11 cellular contexts compared by ENCODE assay signal in the genomic region with DNA sequence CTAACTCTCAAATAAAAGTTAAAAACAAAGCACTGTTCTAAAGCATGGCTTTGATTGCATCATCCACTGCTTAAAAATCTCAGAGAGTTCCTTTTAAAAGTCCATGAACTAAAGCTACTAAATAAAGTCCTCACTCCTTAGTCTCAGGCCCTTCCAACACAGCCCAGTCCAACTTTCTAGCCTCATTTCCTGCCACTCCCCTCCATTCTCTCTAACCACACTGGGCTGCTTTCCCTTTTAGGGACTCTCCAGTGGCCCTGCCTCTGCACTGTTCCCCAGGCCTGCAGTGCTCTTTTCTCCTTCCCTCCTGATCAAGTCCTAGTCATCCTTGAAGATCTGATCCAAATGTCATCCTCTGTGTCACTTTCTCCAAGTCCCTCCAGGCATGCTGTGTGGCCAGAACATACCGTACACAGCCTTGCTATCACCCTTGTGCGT. TPM values are rescaled to one million over a fixed set of nuclear protein-coding genes. Genes with fewer than 3 reads are reported as not detected.
DNase-seq lines count a peak whose midpoint lies in the region; ATAC-seq, FAIRE-seq and TF ChIP-seq lines count a peak whose summit lies in the region.
"Had no signal": no experiment of that assay in that cellular context is flagged by ENCODE, and none has a peak within 500 bp of the region (broad histone marks: within the 10 kb centered on the region; RNA-seq: fewer than 3 reads in every experiment).

No MANE protein-coding gene starts in this region.

- H3K4me1 ChIP-seq in lower lobe of right lung, result no peaks in the 10 kb centered on the region
- no peaks in the 10 kb centered on the region for H3K4me1 ChIP-seq in small intestine (ENCODE audit: control insufficient read depth in 2 of 2, insufficient read depth in 1 of 2, low read depth in 1 of 2, low read length in 1 of 2)

- H3K9me3 Mint-ChIP-seq in chondrocyte (ENCODE audit: low read depth) (no peaks in the 10 kb centered on the region), T-cell (no peaks in the 10 kb centered on the region)

- no peak for FAIRE-seq in small intestine (lab: Jason Lieb, UNC)

- ATAC-seq in lower lobe of right lung (peak; percentile 59 to 66), T-cell (replicated peaks in 1 of 4) (no peak), HG02623 (IDR thresholded peaks at IDR 0.05; ENCODE audit: unreplicated experiment) (no peak)
- ATAC-seq: activated CD4-positive, CD25-positive, alpha-beta regulatory T cell treated with anti-CD3 and anti-CD28 coated beads, Interleukin-2, amount 50 U/mL, for 24 hours had no signal

- H3K4me3 ChIP-seq in AG04449 (ENCODE audit: low read depth, low read length) (no peak overlapping the region), lower lobe of right lung (no peak overlapping the region), small intestine (ENCODE audit: low read depth in 1 of 2, low read length in 2 of 2) (no peak overlapping the region)
- H3K4me3 ChIP-seq: BLaER1 treated with 17β-estradiol and CSF1 and Interleukin-3, amounts not matched to agents 10 nM and 100 nM had no signal

- H3K9me3 ChIP-seq in lower lobe of right lung (no peaks in the 10 kb centered on the region), small intestine (ENCODE audit: control insufficient read depth, low read depth) (no peaks in the 10 kb centered on the region)
- H3K9me3 ChIP-seq: BLaER1 treated with 17β-estradiol and CSF1 and Interleukin-3, amounts not matched to agents 10 nM and 100 nM had no signal

- CTCF ChIA-PET in AG04449 (lab: Yijun Ruan, JAX) (interaction anchor here (1.0 to 7.3 kb wide), 3 partner anchors 9 to 391 kb away, joined by 3 to 102 read pairs (median 30); a partner anchor contains a TSS), T-cell (lab: Charles Lee) (no interaction called here)

- POLR2A ChIA-PET in AG04449 (lab: Yijun Ruan, JAX), result interaction anchor here (1.2 kb wide), 1 partner anchor 57 kb away, joined by 5 read pairs; a partner anchor contains a TSS
- POLR2A ChIA-PET in T-cell (lab: Charles Lee), result no interaction called here

- H3K27ac ChIP-seq in lower lobe of right lung, result no peak overlapping the region
- peak overlapping the region in 1 of 2 donors; percentile 0 for H3K27ac ChIP-seq in small intestine (ENCODE audit: low read depth in 1 of 2, low read length in 1 of 2)
- H3K27ac ChIP-seq: BLaER1 treated with 17β-estradiol and CSF1 and Interleukin-3, amounts not matched to agents 10 nM and 100 nM had no signal

- H3K27me3 ChIP-seq in lower lobe of right lung (ENCODE audit: low read depth), result no peaks in the 10 kb centered on the region
- H3K27me3 ChIP-seq in small intestine (ENCODE audit: control insufficient read depth in 2 of 2, insufficient read depth in 2 of 2, low read length in 2 of 2), result no peaks in the 10 kb centered on the region
- H3K27me3 ChIP-seq: BLaER1 treated with 17β-estradiol and CSF1 and Interleukin-3, amounts not matched to agents 10 nM and 100 nM had no signal

- H3K27me3 Mint-ChIP-seq in chondrocyte (ENCODE audit: low read depth) (no peaks in the 10 kb centered on the region), T-cell (peaks cover 0 to 5% of the 10 kb centered on the region in 2 donors)

- TF ChIP-seq CTCF in AG04449 (IDR thresholded peaks at IDR 0.05; ENCODE audit: insufficient read depth, low read length, missing control alignments) (no peak), chondrocyte (IDR thresholded peaks at IDR 0.05) (no peak), lower lobe of right lung (IDR thresholded peaks at IDR 0.05) (no peak)

- H3K36me3 ChIP-seq in lower lobe of right lung (no peaks in the 10 kb centered on the region), small intestine (ENCODE audit: control insufficient read depth in 2 of 2, insufficient read depth in 2 of 2, low read length in 2 of 2) (no peaks in the 10 kb centered on the region)
- H3K36me3 ChIP-seq: BLaER1 treated with 17β-estradiol and CSF1 and Interleukin-3, amounts not matched to agents 10 nM and 100 nM had no signal

- WGBS in small intestine, 3 donors, result 88 to 92% (median 90%) methylated on average over 2 of the region's 2 CpGs

- no peak overlapping the region for H3K4me3 Mint-ChIP-seq in chondrocyte (ENCODE audit: unreplicated experiment)
- no peak overlapping the region for H3K4me3 Mint-ChIP-seq in T-cell

- DNase-seq in AG04449 (ENCODE audit: low read depth, low spot score) (peak; percentile 45), LHCN-M2 (ENCODE audit: low read depth) (peak; percentile 29), chondrocyte (ENCODE audit: low spot score) (no peak), lower lobe of right lung (no peak), small intestine (no peak), epidermal melanocyte (ENCODE audit: insufficient read length, low spot score) (no peak), T-cell (no peak)
- DNase-seq: NCI-H774 had no signal

- peaks cover 27% of the 10 kb centered on the region for H3K4me1 Mint-ChIP-seq in chondrocyte (ENCODE audit: low read depth)
- no peaks in the 10 kb centered on the region for H3K4me1 Mint-ChIP-seq in T-cell

- H3K27ac Mint-ChIP-seq in chondrocyte (ENCODE audit: unreplicated experiment) (peak overlapping the region; percentile 94), T-cell (no peak overlapping the region)

- intact Hi-C loops in lower lobe of right lung (cut with DNase I), result no loop called here

- H3K36me3 Mint-ChIP-seq in chondrocyte (ENCODE audit: low read depth) (no peaks in the 10 kb centered on the region), T-cell (no peaks in the 10 kb centered on the region)

RNA-seq across cellular contexts. Expression of a gene that starts 56.9 kb away (rescaled TPM):
- total RNA-seq in LHCN-M2 (2014; rRNA removed) (74.9 and 101 TPM in 2 replicates), chondrocyte (24.0 to 39.8 TPM (median 39.0 TPM) in 3 replicates), lower lobe of right lung (10.8 TPM), T-cell (under 1 TPM in 3 of 5 donors, not detected in 2; 0.13 to 0.26 (median 0.19) TPM)
- 45.9 TPM for polyA plus RNA-seq in LHCN-M2 (2012)
- 1 to 10 TPM in 2 of 3 donors, under 1 TPM in 1; 0.89 to 2.4 (median 1.9) TPM for polyA plus RNA-seq in small intestine

Comparison
In these comparisons a context has a peak if more than half of its experiments do, and no peak if none do; other contexts are left out.
1. DNase-seq: peak in AG04449 (single experiment) and LHCN-M2 (single experiment); none in chondrocyte (single experiment), lower lobe of right lung (single experiment), small intestine (single experiment), epidermal melanocyte (single experiment) and T-cell (0 of 34).
2. ATAC-seq: peak in lower lobe of right lung (2 of 2); none in T-cell (0 of 4) and HG02623 (single experiment).